Comparison of ENCODE assay signal across 12 cellular contexts in the genomic region with DNA sequence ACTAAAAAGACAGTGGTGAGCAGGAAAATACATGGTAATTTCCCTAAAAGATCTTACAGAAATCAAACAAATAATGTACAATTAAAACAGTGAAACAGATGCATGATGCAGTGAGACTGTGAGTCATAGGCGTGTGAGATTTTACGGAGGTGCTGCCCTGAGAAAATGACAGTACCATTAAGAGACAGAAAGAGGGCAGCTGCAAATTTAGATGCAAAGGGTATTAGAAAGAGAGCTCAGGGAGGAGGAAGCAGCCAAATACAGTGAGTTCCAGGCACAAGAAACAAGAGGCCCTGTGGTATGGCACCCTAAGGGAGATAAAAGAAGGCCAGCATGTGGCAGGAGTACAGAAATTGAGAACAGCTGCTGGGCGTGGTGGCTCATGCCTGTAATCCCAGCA.
DNase-seq lines count a peak whose midpoint lies in the region; ATAC-seq and TF ChIP-seq lines count a peak whose summit lies in the region.
"Had no signal": no experiment of that assay in that cellular context is flagged by ENCODE, and none has a peak within 500 bp of the region (broad histone marks: within the 10 kb centered on the region; RNA-seq: fewer than 3 reads in every experiment).

No MANE protein-coding gene starts in this region.

- H3K9me3 ChIP-seq in mammary epithelial cell (replicated peaks; ENCODE audit: insufficient read depth, low read length) (no peaks in the 10 kb centered on the region), PC-3 (ENCODE audit: low read length) (no peaks in the 10 kb centered on the region)
- H3K9me3 ChIP-seq: transverse colon had no signal

- H3K27ac ChIP-seq in mammary epithelial cell (ENCODE audit: insufficient read depth, low read depth, low read length) (no peak overlapping the region), PC-3 (ENCODE audit: low read length) (no peak overlapping the region)

- peaks cover 4% of the 10 kb centered on the region for H3K27me3 ChIP-seq in mammary epithelial cell (ENCODE audit: insufficient read depth, low read length)
- peaks cover 18% of the 10 kb centered on the region for H3K27me3 ChIP-seq in PC-3 (ENCODE audit: low read length)
- H3K27me3 ChIP-seq: transverse colon had no signal

- peaks cover 4% of the 10 kb centered on the region for H3K9me3 Mint-ChIP-seq in activated naive CD4-positive, alpha-beta T cell treated with anti-CD3 and anti-CD28 coated beads for 36 hours

- no peaks in the 10 kb centered on the region for H3F3A ChIP-seq in PC-3 (ENCODE audit: low read length, unreplicated experiment)

- H2AFZ ChIP-seq in mammary epithelial cell (ENCODE audit: low read depth, low read length) (no peak overlapping the region), PC-3 (ENCODE audit: low read length) (no peak overlapping the region)

- 0 out of 2 replicates have a peak, but pooled peaks have one; percentile 9 for TF ChIP-seq CTCF in LNCaP clone FGC (IDR thresholded peaks at IDR 0.05; ENCODE audit: control insufficient read depth, extremely low read depth, insufficient read depth)
- TF ChIP-seq CTCF in mammary epithelial cell (conservative IDR thresholded peaks at IDR 0.05 in 1 of 2, IDR thresholded peaks at IDR 0.05 in 1 of 2; ENCODE audit: extremely low read depth in 1 of 2, insufficient read depth in 1 of 2, low read depth in 1 of 2, low read length in 2 of 2): peak in 1 of 2 donors; percentile 3
- TF ChIP-seq CTCF in PC-3 (conservative IDR thresholded peaks at IDR 0.05; ENCODE audit: low read depth, low read length): no peak

- H3K9ac ChIP-seq in mammary epithelial cell (ENCODE audit: insufficient read depth, low read length) (no peak overlapping the region), PC-3 (ENCODE audit: low read length) (no peak overlapping the region)

- 84% methylated on average over 3 of the region's 3 CpGs for WGBS in mammary epithelial cell (ENCODE audit: low coverage, missing lambda C conversion rate)

- H4K20me1 ChIP-seq in mammary epithelial cell (ENCODE audit: insufficient read depth, low read length): no peaks in the 10 kb centered on the region
- H4K20me1 ChIP-seq in PC-3 (ENCODE audit: low read length): no peaks in the 10 kb centered on the region

- DNase-seq in DMS 273 (lab: John Stamatoyannopoulos, UW; ENCODE audit: unreplicated experiment) (peak; percentile 60), LNCaP clone FGC (ENCODE audit: low read depth) (no peak), mammary epithelial cell (peak; percentile 81), kidney tubule cell (ENCODE audit: low spot score) (peak; percentile 34), PC-3 (no peak), Right ventricle myocardium inferior (ENCODE audit: missing footprints) (no peak)
- no peak for DNase-seq in activated naive CD4-positive, alpha-beta T cell treated with anti-CD3 and anti-CD28 coated beads for 36 hours
- DNase-seq: activated CD8-positive, alpha-beta memory T cell treated with anti-CD3 and anti-CD28 coated beads, Interleukin-2, amount 50 U/mL, for 4 hours; amniotic stem cell; naive thymus-derived CD8-positive, alpha-beta T cell; transverse colon had no signal

- H3K36me3 ChIP-seq in mammary epithelial cell (ENCODE audit: insufficient read depth, low read length) (no peaks in the 10 kb centered on the region), PC-3 (ENCODE audit: low read depth, low read length) (no peaks in the 10 kb centered on the region)
- H3K36me3 ChIP-seq: transverse colon had no signal

- in situ Hi-C loops in mammary epithelial cell (cut with MboI; ENCODE audit: low sequenced_read_pairs in 2 of 2): no loop called here

- H3K4me1 ChIP-seq in mammary epithelial cell (ENCODE audit: insufficient read depth, low read length): no peaks in the 10 kb centered on the region
- H3K4me1 ChIP-seq in PC-3 (ENCODE audit: insufficient read depth, low read length): no peaks in the 10 kb centered on the region

- H3K4me1 Mint-ChIP-seq in activated naive CD4-positive, alpha-beta T cell treated with anti-CD3 and anti-CD28 coated beads for 36 hours (ENCODE audit: low read depth): no peaks in the 10 kb centered on the region
- H3K4me1 Mint-ChIP-seq: naive thymus-derived CD8-positive, alpha-beta T cell had no signal

- intact Hi-C loops in mammary epithelial cell (cut with micrococcal nuclease) (no loop called here), PC-3 (cut with micrococcal nuclease) (no loop called here), Right ventricle myocardium inferior (cut with DNase I) (no loop called here)
- intact Hi-C loops in activated naive CD4-positive, alpha-beta T cell treated with anti-CD3 and anti-CD28 coated beads for 36 hours (cut with micrococcal nuclease): no loop called here

- H3K4me3 ChIP-seq in LNCaP clone FGC (ENCODE audit: low read depth, low read length) (no peak overlapping the region), mammary epithelial cell (replicated peaks in 1 of 3; ENCODE audit: insufficient read depth in 1 of 3, low read depth in 2 of 3, low read length in 3 of 3) (no peak overlapping the region), PC-3 (ENCODE audit: low read length) (no peak overlapping the region)
- H3K4me3 ChIP-seq: transverse colon had no signal

- no peaks in the 10 kb centered on the region for H3K36me3 Mint-ChIP-seq in activated naive CD4-positive, alpha-beta T cell treated with anti-CD3 and anti-CD28 coated beads for 36 hours (ENCODE audit: low read depth)
- H3K36me3 Mint-ChIP-seq: naive thymus-derived CD8-positive, alpha-beta T cell had no signal

- no peaks in the 10 kb centered on the region for H3K9me2 ChIP-seq in PC-3 (replicated peaks; ENCODE audit: low read length)

- H3K27me3 Mint-ChIP-seq in activated naive CD4-positive, alpha-beta T cell treated with anti-CD3 and anti-CD28 coated beads for 36 hours (ENCODE audit: low read depth): no peaks in the 10 kb centered on the region
- H3K27me3 Mint-ChIP-seq: naive thymus-derived CD8-positive, alpha-beta T cell had no signal

- dilution Hi-C loops in mammary epithelial cell (cut with HindIII; ENCODE audit: low sequenced_read_pairs): no loop called here

- H3K79me2 ChIP-seq in mammary epithelial cell (ENCODE audit: insufficient read depth, low read length) (no peaks in the 10 kb centered on the region), PC-3 (ENCODE audit: low read length) (no peaks in the 10 kb centered on the region)

- no peak overlapping the region for H3K4me2 ChIP-seq in mammary epithelial cell (ENCODE audit: insufficient read depth, low read depth, low read length)
- no peak overlapping the region for H3K4me2 ChIP-seq in PC-3 (ENCODE audit: low read length)

- H3K27ac Mint-ChIP-seq in activated naive CD4-positive, alpha-beta T cell treated with anti-CD3 and anti-CD28 coated beads for 36 hours: no peak overlapping the region
- H3K27ac Mint-ChIP-seq: naive thymus-derived CD8-positive, alpha-beta T cell had no signal

- no peak for ATAC-seq in HG02678 (IDR thresholded peaks at IDR 0.05; ENCODE audit: unreplicated experiment)
- ATAC-seq in PC-3: no peak
- ATAC-seq in Right ventricle myocardium inferior: no peak
- ATAC-seq: naive thymus-derived CD8-positive, alpha-beta T cell had no signal

- no TSS peak for BruUV-seq in mammary epithelial cell (replicated peaks; lab: Mats Ljungman, UMichigan)
- BruUV-seq in PC-3 (replicated peaks; lab: Mats Ljungman, UMichigan): no TSS peak

- CTCF ChIA-PET in mammary epithelial cell (lab: Charles Lee; ENCODE audit: low non-redundant PET) (interaction anchor here (0.8 kb wide), 1 partner anchor 171 kb away, joined by 3 read pairs; no protein-coding TSS in a partner anchor), PC-3 (lab: Charles Lee) (no interaction called here)
- CTCF ChIA-PET in activated naive CD4-positive, alpha-beta T cell treated with anti-CD3 and anti-CD28 coated beads for 36 hours (lab: Charles Lee): no interaction called here

- H3K4me3 Mint-ChIP-seq in activated naive CD4-positive, alpha-beta T cell treated with anti-CD3 and anti-CD28 coated beads for 36 hours: no peak overlapping the region
- H3K4me3 Mint-ChIP-seq: naive thymus-derived CD8-positive, alpha-beta T cell had no signal

- POLR2A ChIA-PET in PC-3 (lab: Charles Lee; ENCODE audit: unreplicated experiment): no interaction called here

Comparison
In these comparisons a context has a peak if more than half of its experiments do, and no peak if none do; other contexts are left out.
1. DNase-seq: peak in DMS 273 (single experiment), mammary epithelial cell (single experiment) and kidney tubule cell (single experiment); none in LNCaP clone FGC (single experiment), activated naive CD4-positive, alpha-beta T cell treated with anti-CD3 and anti-CD28 coated beads for 36 hours (single experiment), PC-3 (single experiment) and Right ventricle myocardium inferior (single experiment).